In genomic region chr3:65144791-65145355, GRCh38 we compare ENCODE assay signal across 25 cellular contexts.
DNase-seq lines count a peak whose midpoint lies in the region; ATAC-seq and TF ChIP-seq lines count a peak whose summit lies in the region.
"Had no signal": no experiment of that assay in that cellular context is flagged by ENCODE, and none has a peak within 500 bp of the region (broad histone marks: within the 10 kb centered on the region; RNA-seq: fewer than 3 reads in every experiment).

No MANE protein-coding gene starts in this region.

- no peak overlapping the region for H3K4me3 ChIP-seq in WERI-Rb-1 (ENCODE audit: low read depth, low read length)
- H3K4me3 ChIP-seq: BLaER1, colonic mucosa, transverse colon had no signal

- no peak for ATAC-seq in foreskin keratinocyte
- ATAC-seq: activated naive CD4-positive, alpha-beta T cell treated with anti-CD3 and anti-CD28 coated beads, Interleukin-2, amount 50 U/mL, for 72 hours; activated T-helper 17 cell treated with anti-CD3 and anti-CD28 coated beads, Interleukin-2, amount 50 U/mL, for 72 hours; esophagus mucosa had no signal

- H3K27me3 ChIP-seq in foreskin keratinocyte (no peaks in the 10 kb centered on the region), WERI-Rb-1 (ENCODE audit: insufficient read depth, low read depth, severe bottlenecking) (no peaks in the 10 kb centered on the region)
- H3K27me3 ChIP-seq: BLaER1, colonic mucosa, neutrophil, transverse colon had no signal

- peaks cover 23% of the 10 kb centered on the region for H3K4me1 ChIP-seq in foreskin keratinocyte
- H3K4me1 ChIP-seq: BLaER1, colonic mucosa had no signal

- TF ChIP-seq CTCF in foreskin keratinocyte (conservative IDR thresholded peaks at IDR 0.05) (no peak), GM10248 (IDR thresholded peaks at IDR 0.05; ENCODE audit: control extremely low read depth, extremely low read depth, low read depth, missing control alignments) (no peak), WERI-Rb-1 (IDR thresholded peaks at IDR 0.05; ENCODE audit: low read depth, low read length) (no peak)

- CTCF ChIA-PET in GM10248 (lab: Yijun Ruan, JAX), result no interaction called here

- DNase-seq in AG08395 (ENCODE audit: low spot score) (peak; percentile 61), HS-5 (ENCODE audit: low read depth) (peak; percentile 39), astrocyte of the hippocampus (ENCODE audit: low read depth, low spot score) (peak; percentile 43), foreskin keratinocyte (peak; percentile 48 to 76), GM10248 (ENCODE audit: extremely low spot score) (no peak), WERI-Rb-1 (no peak), HK-2 (ENCODE audit: unreplicated experiment) (no peak)
- no peak for DNase-seq in activated effector memory CD4-positive, alpha-beta T cell treated with anti-CD3 and anti-CD28 coated beads, Interleukin-2, amount 50 U/mL, for 16 hours
- DNase-seq: activated B cell treated with CpG ODN at 0.5 μM for 24 hours; activated CD8-positive, alpha-beta memory T cell treated with anti-CD3 and anti-CD28 coated beads, Interleukin-2, amount 50 U/mL, for 4 hours; colonic mucosa; COR-L47; effector memory CD4-positive, alpha-beta T cell; mesendoderm; NCI-H1092 treated with DMSO at 0.1 percent for 48 hours; NCI-H1930; stimulated activated CD8-positive, alpha-beta memory T cell treated with anti-CD3 and anti-CD28 coated beads, Interleukin-4, amount 100 ng/mL, for 48 hours; T-helper 9 cell; transverse colon had no signal

- peak overlapping the region; percentile 96 for H3K27ac ChIP-seq in foreskin keratinocyte
- H3K27ac ChIP-seq in WERI-Rb-1, result no peak overlapping the region
- H3K27ac ChIP-seq: BLaER1, colonic mucosa, neutrophil, RWPE1, transverse colon had no signal

- no peaks in the 10 kb centered on the region for H3K36me3 ChIP-seq in WERI-Rb-1
- H3K36me3 ChIP-seq: BLaER1, colonic mucosa, neutrophil, transverse colon had no signal

- H3K9me3 ChIP-seq in WERI-Rb-1 (ENCODE audit: severe bottlenecking), result no peaks in the 10 kb centered on the region
- H3K9me3 ChIP-seq: BLaER1, colonic mucosa, neutrophil, transverse colon had no signal

- POLR2A ChIA-PET in GM10248 (lab: Yijun Ruan, JAX), result no interaction called here

Comparison
In these comparisons a context has a peak if more than half of its experiments do, and no peak if none do; other contexts are left out.
1. DNase-seq: peak in AG08395 (single experiment), HS-5 (single experiment), astrocyte of the hippocampus (single experiment) and foreskin keratinocyte (2 of 2); none in activated effector memory CD4-positive, alpha-beta T cell treated with anti-CD3 and anti-CD28 coated beads, Interleukin-2, amount 50 U/mL, for 16 hours (single experiment), GM10248 (single experiment), WERI-Rb-1 (single experiment) and HK-2 (single experiment).